In the genomic region with DNA sequence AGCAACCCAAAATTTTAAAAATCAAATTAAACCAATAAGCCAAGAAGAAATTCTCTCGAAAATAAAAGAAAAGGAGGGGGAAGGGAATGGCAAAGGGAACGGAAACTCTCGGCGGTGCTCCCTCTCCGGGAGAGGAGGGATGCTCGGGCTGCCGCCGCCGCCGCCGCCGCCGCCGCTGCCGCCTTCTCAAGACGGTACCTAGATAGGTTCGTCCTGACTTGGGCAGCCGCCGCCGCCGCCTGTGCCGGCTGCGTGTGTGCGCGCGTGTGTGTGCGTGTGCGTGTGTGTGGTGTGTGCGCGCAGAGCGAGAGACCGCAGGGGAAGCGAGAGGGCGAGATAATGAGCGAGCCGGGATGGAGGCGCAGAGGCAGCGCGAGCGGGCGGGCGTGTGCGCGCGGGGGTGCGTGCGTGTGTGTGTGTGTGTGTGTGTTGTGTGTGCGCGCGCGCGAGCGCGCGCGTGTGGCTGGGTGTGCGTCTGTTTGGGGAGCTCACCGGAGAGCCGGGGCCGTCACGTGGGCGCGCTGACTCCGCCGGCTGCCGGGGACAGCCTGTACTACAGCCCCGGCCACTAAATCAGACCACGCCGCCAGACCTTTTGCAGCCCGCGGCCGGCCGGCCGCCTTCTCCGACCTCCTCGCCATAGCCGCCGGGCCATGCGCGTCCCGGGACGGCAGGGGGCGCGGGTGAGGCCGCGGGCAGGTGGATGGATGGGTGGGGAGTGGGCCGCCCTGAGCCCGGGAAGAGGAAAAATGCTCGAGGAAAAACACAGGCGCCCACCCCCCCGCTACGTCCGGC, we compare ENCODE assay signal across 7 cellular contexts.
DNase-seq lines count a peak whose midpoint lies in the region; ATAC-seq, FAIRE-seq and TF ChIP-seq lines count a peak whose summit lies in the region.

No MANE protein-coding gene starts in this region.

- peaks cover 6 to 20% of the 10 kb centered on the region in 2 donors for H3K27me3 ChIP-seq in small intestine (ENCODE audit: control insufficient read depth in 2 of 2, insufficient read depth in 2 of 2, low read length in 2 of 2)

- H3K36me3 ChIP-seq in small intestine (ENCODE audit: control insufficient read depth in 2 of 2, insufficient read depth in 2 of 2, low read length in 2 of 2) = no peaks in the 10 kb centered on the region

- H3K4me1 ChIP-seq in small intestine (ENCODE audit: control insufficient read depth in 2 of 2, insufficient read depth in 1 of 2, low read depth in 1 of 2, low read length in 1 of 2) = peaks cover 0 to 4% of the 10 kb centered on the region in 2 donors

- peak overlapping the region; percentile 48 for H3K27ac ChIP-seq in VCaP
- H3K27ac ChIP-seq in caudate nucleus (ENCODE audit: low read depth, low read length) = peak overlapping the region; percentile 36
- H3K27ac ChIP-seq in small intestine (ENCODE audit: low read depth in 1 of 2, low read length in 1 of 2) = peak overlapping the region in 1 of 2 donors; percentile 27

- H3K9me3 ChIP-seq in small intestine (ENCODE audit: control insufficient read depth, low read depth) = no peaks in the 10 kb centered on the region

- ATAC-seq in GM18498 (IDR thresholded peaks at IDR 0.05; ENCODE audit: unreplicated experiment) (peak; percentile 78), HG02884 (IDR thresholded peaks at IDR 0.05; ENCODE audit: unreplicated experiment) (peak; percentile 50)

- FAIRE-seq in small intestine (lab: Jason Lieb, UNC) = no peak

- peak; percentile 92 for TF ChIP-seq CTCF in VCaP (conservative IDR thresholded peaks at IDR 0.05)

- peak; percentile 86 to 92 for DNase-seq in NCI-H2081 (lab: John Stamatoyannopoulos, UW)
- peak in 58 of 61 donors; percentile 15 to 89 (median 75) for DNase-seq in caudate nucleus (lab: John Stamatoyannopoulos, UW)
- peak; percentile 79 for DNase-seq in iris pigment epithelial cell (ENCODE audit: low read depth)
- peak; percentile 25 for DNase-seq in small intestine

- 0% methylated on average over 39 to 93 of the region's 93 CpGs for WGBS in small intestine, 3 donors

- peak overlapping the region; percentile 25 to 55 for H3K4me3 ChIP-seq in small intestine (ENCODE audit: low read depth in 1 of 2, low read length in 2 of 2)

Comparison
In these comparisons a context has a peak if more than half of its experiments do, and no peak if none do; other contexts are left out.
1. DNase-seq: peak in every context shown above with its lines; median percentile 89 in NCI-H2081; 79 in iris pigment epithelial cell; 75 in caudate nucleus; 25 in small intestine.